In the genomic region with DNA sequence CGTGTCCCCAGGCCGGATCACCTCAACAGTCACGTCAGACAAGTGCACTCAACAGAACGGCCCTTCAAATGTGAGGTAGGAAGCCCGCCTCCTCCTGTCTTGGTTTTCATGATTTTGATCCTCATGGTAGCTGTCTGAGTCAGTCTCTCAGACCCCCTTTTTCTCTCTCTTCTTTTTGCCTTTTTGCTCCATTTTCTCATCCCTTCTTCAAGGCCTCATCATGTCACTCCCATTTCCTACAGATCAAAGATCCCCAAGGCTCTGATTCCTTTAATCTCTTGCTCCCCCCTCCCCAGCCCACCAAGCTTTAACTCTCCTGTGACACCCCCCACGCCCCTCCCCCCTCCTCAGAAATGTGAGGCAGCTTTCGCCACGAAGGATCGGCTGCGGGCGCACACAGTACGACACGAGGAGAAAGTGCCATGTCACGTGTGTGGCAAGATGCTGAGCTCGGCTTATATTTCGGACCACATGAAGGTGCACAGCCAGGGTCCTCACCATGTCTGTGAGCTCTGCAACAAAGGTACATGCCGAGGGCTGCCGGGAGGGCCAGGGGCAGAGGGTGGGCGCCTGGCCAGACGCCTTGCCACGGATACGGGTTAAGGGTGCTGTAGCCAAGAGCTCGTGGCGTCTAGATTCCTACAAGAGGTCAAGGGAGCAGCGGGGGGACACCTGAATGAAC, we compare ENCODE assay signal across 8 cellular contexts. TPM values are rescaled to one million over a fixed set of nuclear protein-coding genes. Genes with fewer than 3 reads are reported as not detected.
DNase-seq lines count a peak whose midpoint lies in the region; ATAC-seq and TF ChIP-seq lines count a peak whose summit lies in the region.

No MANE protein-coding gene starts in this region.

- peaks cover 25% of the 10 kb centered on the region for H3K27me3 Mint-ChIP-seq in neural crest cell (ENCODE audit: low read depth)

- H3K27ac ChIP-seq in DOHH2 (ENCODE audit: low read depth, low read length) (peak overlapping the region; percentile 89), Peyer's patch (peak overlapping the region; percentile 85 to 98 (median 90)), dorsolateral prefrontal cortex (peak overlapping the region; percentile 72 to 99 (median 94))

- no peaks in the 10 kb centered on the region for H3K27me3 ChIP-seq in DOHH2 (ENCODE audit: control insufficient read depth, low read length)
- no peaks in the 10 kb centered on the region for H3K27me3 ChIP-seq in Peyer's patch
- no peaks in the 10 kb centered on the region for H3K27me3 ChIP-seq in dorsolateral prefrontal cortex

- DNase-seq in Peyer's patch (no peak), dorsolateral prefrontal cortex (no peak), neural crest cell (ENCODE audit: low read depth, low spot score) (no peak), pons (ENCODE audit: low spot score) (no peak)

- no peaks in the 10 kb centered on the region for H3K9me3 Mint-ChIP-seq in neural crest cell

- peak overlapping the region; percentile 97 for H3K4me2 ChIP-seq in DOHH2 (ENCODE audit: low read length)

- no peaks in the 10 kb centered on the region for H3K9me2 ChIP-seq in DOHH2 (replicated peaks; ENCODE audit: control insufficient read depth, low read length)

- peak overlapping the region; percentile 91 for H3K4me3 Mint-ChIP-seq in neural crest cell

- H3K4me1 ChIP-seq in DOHH2 (ENCODE audit: control insufficient read depth, low read length) = peaks cover 70% of the 10 kb centered on the region
- H3K4me1 ChIP-seq in Peyer's patch = peaks cover 4 to 62% (median 34%) of the 10 kb centered on the region in 4 donors

- H3K36me3 Mint-ChIP-seq in neural crest cell (ENCODE audit: low read depth) = peaks cover 17% of the 10 kb centered on the region

- no peaks in the 10 kb centered on the region for H3K9me3 ChIP-seq in DOHH2 (ENCODE audit: control insufficient read depth, insufficient read depth, low read length)
- H3K9me3 ChIP-seq in Peyer's patch = no peaks in the 10 kb centered on the region

- H3K27ac Mint-ChIP-seq in neural crest cell (ENCODE audit: unreplicated experiment) = peak overlapping the region; percentile 97

- peaks cover 27% of the 10 kb centered on the region for H3F3A ChIP-seq in DOHH2 (ENCODE audit: control insufficient read depth, insufficient read depth)

- TF ChIP-seq CTCF in DOHH2 (IDR thresholded peaks at IDR 0.05; ENCODE audit: low read depth, low read length, poor library complexity, severe bottlenecking) (no peak), Peyer's patch (IDR thresholded peaks at IDR 0.05) (peak in 1 of 6 experiments; percentile 1), dorsolateral prefrontal cortex (IDR thresholded peaks at IDR 0.05 in 54 of 56, conservative IDR thresholded peaks at IDR 0.05 in 2 of 56; ENCODE audit: low read depth in 1 of 56, partially characterized antibody in 56 of 56) (no peak), neural crest cell (conservative IDR thresholded peaks at IDR 0.05) (no peak)

- H3K4me3 ChIP-seq in DOHH2 (ENCODE audit: low read length) (peak overlapping the region; percentile 97), Peyer's patch (peak overlapping the region; percentile 55 to 79 (median 70)), dorsolateral prefrontal cortex (peak overlapping the region; percentile 30 to 87 (median 57))

- peaks cover 30% of the 10 kb centered on the region for H3K79me2 ChIP-seq in DOHH2 (ENCODE audit: control insufficient read depth, low read length)

- H3K36me3 ChIP-seq in DOHH2 (ENCODE audit: control insufficient read depth, low read length) = peaks cover 57% of the 10 kb centered on the region
- peaks cover 0 to 15% (median 0%) of the 10 kb centered on the region in 3 donors for H3K36me3 ChIP-seq in Peyer's patch

- no peak for ATAC-seq in GM21717 (IDR thresholded peaks at IDR 0.05; ENCODE audit: unreplicated experiment)
- ATAC-seq in HG02884 (IDR thresholded peaks at IDR 0.05; ENCODE audit: unreplicated experiment) = no peak
- no peak for ATAC-seq in GM19463 (IDR thresholded peaks at IDR 0.05; ENCODE audit: unreplicated experiment)

- TF ChIP-seq POLR2A in Peyer's patch (IDR thresholded peaks at IDR 0.05) = no peak

- H3K4me1 Mint-ChIP-seq in neural crest cell = peaks cover 67% of the 10 kb centered on the region

- peaks cover 24% of the 10 kb centered on the region for H4K20me1 ChIP-seq in DOHH2 (ENCODE audit: control insufficient read depth, insufficient read depth, low read depth, low read length)

- intact Hi-C loops in dorsolateral prefrontal cortex (cut with DNase I) = loop anchor here (2.0 to 5.0 kb wide), 4 partner anchors 40 to 259 kb away; partner anchors contain the start of genes ALDOA (in 1 of the 2), C16orf92 (in 1 of the 2) and TAOK2 (in 1 of the 2)

RNA-seq across cellular contexts. Expression of gene MAZ, which starts 2.0 kb away (rescaled TPM):
- total RNA-seq in Peyer's patch (100 to 1,000 TPM; 124 to 208 (median 135) TPM), dorsolateral prefrontal cortex (100 to 1,000 TPM; 133 to 275 (median 174) TPM), neural crest cell (605 and 635 TPM in 2 replicates)

RNA-seq across cellular contexts. Expression of gene PRRT2, which starts 3.6 kb away (rescaled TPM):
- 1 to 10 TPM in 2 of 4 donors, under 1 TPM in 1, not detected in 1; 0.95 to 3.3 (median 2.5) TPM for total RNA-seq in Peyer's patch
- 100 to 1,000 TPM in 117 of 120 experiments, 10 to 100 TPM in 3; 59.4 to 245 (median 169) TPM for total RNA-seq in dorsolateral prefrontal cortex
- total RNA-seq in neural crest cell = 18.6 and 21.2 TPM in 2 replicates

RNA-seq across cellular contexts. Expression of gene PAGR1, which starts 7.6 kb away (rescaled TPM):
- 10 to 100 TPM; 39.5 to 50.3 (median 48.3) TPM for total RNA-seq in Peyer's patch
- 10 to 100 TPM; 16.6 to 44.6 (median 24.7) TPM for total RNA-seq in dorsolateral prefrontal cortex
- 47.6 and 48.4 TPM in 2 replicates for total RNA-seq in neural crest cell

RNA-seq across cellular contexts. Expression of gene MVP, which starts 11.9 kb away (rescaled TPM):
- 100 to 1,000 TPM; 222 to 709 (median 645) TPM for total RNA-seq in Peyer's patch
- total RNA-seq in dorsolateral prefrontal cortex = 10 to 100 TPM; 16.4 to 85.7 (median 36.1) TPM
- 1.6 and 2.1 TPM in 2 replicates for total RNA-seq in neural crest cell

RNA-seq across cellular contexts. Expression of gene KIF22, which starts 17.8 kb away (rescaled TPM):
- total RNA-seq in Peyer's patch (100 to 1,000 TPM in 2 of 4 donors, 10 to 100 TPM in 2; 31.9 to 157 (median 72.8) TPM), dorsolateral prefrontal cortex (10 to 100 TPM; 10.5 to 31.6 (median 21.6) TPM), neural crest cell (162 and 173 TPM in 2 replicates)
